1 cellular context compared by ENCODE assay signal in genomic region chr1:227787513-227788278, GRCh38.
A peak's percentile ranks its signal among the peaks of the same experiment; 100 is the strongest.
TF ChIP-seq lines count a peak whose summit lies in the region.

No MANE protein-coding gene starts in this region.

TF ChIP-seq in HEK293, 187 proteins besides CTCF, POLR2A, EP300 and RAD21 (continued from another document):
- peak; percentile 9; the same call in 1 of the 2 replicates for TF ChIP-seq ZBTB17 (tag by site-specific recombination; IDR thresholded peaks at IDR 0.05)
- TF ChIP-seq SP2 (tag by site-specific recombination; IDR thresholded peaks at IDR 0.05) = no peak
- 0 out of 2 replicates have a peak, but pooled peaks have one; percentile 28 for TF ChIP-seq ZNF501 (tag by site-specific recombination; IDR thresholded peaks at IDR 0.05)
- TF ChIP-seq, protein P1, sequence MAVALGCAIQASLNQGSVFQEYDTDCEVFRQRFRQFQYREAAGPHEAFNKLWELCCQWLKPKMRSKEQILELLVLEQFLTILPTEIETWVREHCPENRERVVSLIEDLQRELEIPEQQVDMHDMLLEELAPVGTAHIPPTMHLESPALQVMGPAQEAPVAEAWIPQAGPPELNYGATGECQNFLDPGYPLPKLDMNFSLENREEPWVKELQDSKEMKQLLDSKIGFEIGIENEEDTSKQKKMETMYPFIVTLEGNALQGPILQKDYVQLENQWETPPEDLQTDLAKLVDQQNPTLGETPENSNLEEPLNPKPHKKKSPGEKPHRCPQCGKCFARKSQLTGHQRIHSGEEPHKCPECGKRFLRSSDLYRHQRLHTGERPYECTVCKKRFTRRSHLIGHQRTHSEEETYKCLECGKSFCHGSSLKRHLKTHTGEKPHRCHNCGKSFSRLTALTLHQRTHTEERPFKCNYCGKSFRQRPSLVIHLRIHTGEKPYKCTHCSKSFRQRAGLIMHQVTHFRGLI (tag by site-specific recombination; IDR thresholded peaks at IDR 0.05) = peak; percentile 7; the same call in 1 of the 2 replicates
- TF ChIP-seq ZNF10 (tag by site-specific recombination; IDR thresholded peaks at IDR 0.05) = peak; percentile 47; the same call in 1 of the 2 replicates
- peak; percentile 94; the same call in 1 of the 2 replicates for TF ChIP-seq KLF7 (tag by site-specific recombination; IDR thresholded peaks at IDR 0.05; ENCODE audit: borderline replicate concordance)
- peak; percentile 87 for TF ChIP-seq GLIS1 (tag by site-specific recombination; IDR thresholded peaks at IDR 0.05)
- no peak for TF ChIP-seq SALL2 (tag by site-specific recombination; IDR thresholded peaks at IDR 0.05; ENCODE audit: borderline replicate concordance)
- peak; percentile 99 for TF ChIP-seq KLF10 (tag by site-specific recombination; IDR thresholded peaks at IDR 0.05)
- peak; percentile 95 for TF ChIP-seq KLF16 (tag by site-specific recombination; IDR thresholded peaks at IDR 0.05)
- no peak for TF ChIP-seq ZNF341 (tag by site-specific recombination; IDR thresholded peaks at IDR 0.05; ENCODE audit: low read depth)
- TF ChIP-seq ZNF133 (tag by site-specific recombination; IDR thresholded peaks at IDR 0.05) = no peak
- TF ChIP-seq KLF9 (tag by site-specific recombination; IDR thresholded peaks at IDR 0.05; ENCODE audit: low read depth) = peak; percentile 97
- TF ChIP-seq ZNF530 (tag by site-specific recombination; IDR thresholded peaks at IDR 0.05; ENCODE audit: low read depth) = no peak
- TF ChIP-seq, protein P2, sequence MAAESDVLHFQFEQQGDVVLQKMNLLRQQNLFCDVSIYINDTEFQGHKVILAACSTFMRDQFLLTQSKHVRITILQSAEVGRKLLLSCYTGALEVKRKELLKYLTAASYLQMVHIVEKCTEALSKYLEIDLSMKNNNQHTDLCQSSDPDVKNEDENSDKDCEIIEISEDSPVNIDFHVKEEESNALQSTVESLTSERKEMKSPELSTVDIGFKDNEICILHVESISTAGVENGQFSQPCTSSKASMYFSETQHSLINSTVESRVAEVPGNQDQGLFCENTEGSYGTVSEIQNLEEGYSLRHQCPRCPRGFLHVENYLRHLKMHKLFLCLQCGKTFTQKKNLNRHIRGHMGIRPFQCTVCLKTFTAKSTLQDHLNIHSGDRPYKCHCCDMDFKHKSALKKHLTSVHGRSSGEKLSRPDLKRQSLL (tag by site-specific recombination; IDR thresholded peaks at IDR 0.05) = peak; percentile 16; the same call in 1 of the 2 replicates
- TF ChIP-seq BCL11A (tag by site-specific recombination; IDR thresholded peaks at IDR 0.05; ENCODE audit: low read depth) = no peak
- 0 out of 2 replicates have a peak, but pooled peaks have one; percentile 44 for TF ChIP-seq SP7 (tag by site-specific recombination; IDR thresholded peaks at IDR 0.05)
- 0 out of 2 replicates have a peak, but pooled peaks have one; percentile 39 for TF ChIP-seq IKZF3 (tag by site-specific recombination; IDR thresholded peaks at IDR 0.05)
- TF ChIP-seq ZEB2 (tag by site-specific recombination; IDR thresholded peaks at IDR 0.05) = peak; percentile 54
- TF ChIP-seq PATZ1 (tag by site-specific recombination; IDR thresholded peaks at IDR 0.05) = peak; percentile 58
- peak; percentile 77 for TF ChIP-seq HIC1 (tag by site-specific recombination; IDR thresholded peaks at IDR 0.05)
- peak; percentile 50; the same call in 1 of the 2 replicates for TF ChIP-seq ZIC2 (tag by site-specific recombination; IDR thresholded peaks at IDR 0.05)
- peak; percentile 100 for TF ChIP-seq KLF1 (tag by site-specific recombination; IDR thresholded peaks at IDR 0.05)
